In genomic region chr2:54439582-54439981, GRCh38 we compare ENCODE assay signal across 25 cellular contexts.
"Had no signal": no experiment of that assay in that cellular context is flagged by ENCODE, and none has a peak within 500 bp of the region (broad histone marks: within the 10 kb centered on the region; RNA-seq: fewer than 3 reads in every experiment).

No MANE protein-coding gene starts in this region.

- ATAC-seq: activated CD8-positive, alpha-beta memory T cell treated with anti-CD3 and anti-CD28 coated beads, Interleukin-2, amount 10 ng/mL, durations not matched to agents 7 days and 5 days; K562; T-cell had no signal

- H3K36me3 ChIP-seq: breast epithelium, Peyer's patch had no signal

- H3K27ac ChIP-seq: breast epithelium, Peyer's patch, RWPE1 had no signal

- H3K9me3 ChIP-seq: breast epithelium, Peyer's patch had no signal

- H3K4me3 ChIP-seq: breast epithelium, K562, Peyer's patch had no signal

- H3K27me3 ChIP-seq: breast epithelium, Peyer's patch had no signal

- H3K4me1 ChIP-seq: breast epithelium, Peyer's patch had no signal

- DNase-seq: activated B cell treated with CpG ODN at 0.5 μM for 24 hours; activated CD4-positive, alpha-beta T cell treated with anti-CD3 and anti-CD28 coated beads for 1 hour; activated CD4-positive, alpha-beta T cell treated with anti-CD3 and anti-CD28 coated beads, Interleukin-2, amount 10 ng/mL, durations not matched to agents 24 days and 14 days; activated CD4-positive, alpha-beta T cell treated with anti-CD3 and anti-CD28 coated beads, Interleukin-2, amount 50 U/mL, for 48 hours; activated CD8-positive, alpha-beta memory T cell treated with anti-CD3 and anti-CD28 coated beads, Interleukin-2, amount 10 ng/mL, durations not matched to agents 7 days and 5 days; activated effector memory CD4-positive, alpha-beta T cell treated with Interleukin-2 at 50 U/mL for 16 hours; activated naive CD4-positive, alpha-beta T cell; activated T-cell treated with anti-CD3 and anti-CD28 coated beads, Interleukin-2, amount 50 U/mL, for 24 hours; aorta; Karpas-422; MM.1S; NCI-H1105; NCI-H1436; NCI-H1694 treated with DMSO at 0.1 percent for 48 hours; NCI-H2029 treated with DMSO at 0.1 percent for 48 hours; NCI-H345; NCI-H510A treated with DMSO at 0.1 percent for 48 hours; Peyer's patch; SHP77 treated with DMSO at 0.1 percent for 48 hours; T-cell; T-helper 2 cell; T1000 had no signal
